Comparison of ENCODE assay signal across 8 cellular contexts in genomic region chrX:39730671-39731389, GRCh38.
DNase-seq lines count a peak whose midpoint lies in the region; ATAC-seq and TF ChIP-seq lines count a peak whose summit lies in the region.

No MANE protein-coding gene starts in this region.

- peaks cover 5 to 12% of the 10 kb centered on the region in 2 donors for H3K4me1 ChIP-seq in ascending aorta

- TF ChIP-seq EP300 in Ishikawa (IDR thresholded peaks at IDR 0.05; ENCODE audit: borderline replicate concordance): no peak

- H3K36me3 Mint-ChIP-seq in T-helper 1 cell treated with Interleukin-12 subunit alpha and Interleukin-12 subunit beta and Interleukin-4 antibody, amounts not matched to agents 30 μg/mL and 1 μg/mL, for 36 hours (ENCODE audit: low read depth): no peaks in the 10 kb centered on the region

- no peaks in the 10 kb centered on the region for H3K27me3 Mint-ChIP-seq in T-helper 1 cell treated with Interleukin-12 subunit alpha and Interleukin-12 subunit beta and Interleukin-4 antibody, amounts not matched to agents 30 μg/mL and 1 μg/mL, for 36 hours (ENCODE audit: low read depth)

- peak overlapping the region; percentile 57 for H3K4me3 Mint-ChIP-seq in T-helper 1 cell treated with Interleukin-12 subunit alpha and Interleukin-12 subunit beta and Interleukin-4 antibody, amounts not matched to agents 30 μg/mL and 1 μg/mL, for 36 hours

- peak overlapping the region; percentile 68 for H3K27ac Mint-ChIP-seq in T-helper 1 cell treated with Interleukin-12 subunit alpha and Interleukin-12 subunit beta and Interleukin-4 antibody, amounts not matched to agents 30 μg/mL and 1 μg/mL, for 36 hours

- peak; percentile 70 for TF ChIP-seq RAD21 in Ishikawa (IDR thresholded peaks at IDR 0.05; ENCODE audit: low read depth)

- H3K9me3 Mint-ChIP-seq in T-helper 1 cell treated with Interleukin-12 subunit alpha and Interleukin-12 subunit beta and Interleukin-4 antibody, amounts not matched to agents 30 μg/mL and 1 μg/mL, for 36 hours: no peaks in the 10 kb centered on the region

- H3K4me3 ChIP-seq in ascending aorta: no peak overlapping the region

- peak; percentile 27 to 68 (median 56) for TF ChIP-seq CTCF in ascending aorta (IDR thresholded peaks at IDR 0.05)

- H3K27ac ChIP-seq in ascending aorta: peak overlapping the region; percentile 45 to 69

- H3K27me3 ChIP-seq in ascending aorta: no peaks in the 10 kb centered on the region

- ATAC-seq in sciatic nerve (peak; percentile 79), HG03439 (IDR thresholded peaks at IDR 0.05; ENCODE audit: unreplicated experiment) (no peak), HG03520 (IDR thresholded peaks at IDR 0.05; ENCODE audit: unreplicated experiment) (no peak)

- peaks cover 0 to 3% of the 10 kb centered on the region in 2 donors for H3K9me3 ChIP-seq in ascending aorta

- DNase-seq in DMS153 treated with DMSO at 0.1 percent for 48 hours (lab: John Stamatoyannopoulos, UW; ENCODE audit: unreplicated experiment) (peak; percentile 6), ascending aorta (ENCODE audit: low spot score in 2 of 2) (peak; percentile 50 to 90), hippocampal formation (lab: John Stamatoyannopoulos, UW) (peak; percentile 54 to 57), sciatic nerve (ENCODE audit: low spot score) (peak; percentile 76)

- peaks cover 15% of the 10 kb centered on the region for H3K4me1 Mint-ChIP-seq in T-helper 1 cell treated with Interleukin-12 subunit alpha and Interleukin-12 subunit beta and Interleukin-4 antibody, amounts not matched to agents 30 μg/mL and 1 μg/mL, for 36 hours (ENCODE audit: low read depth)

- intact Hi-C loops in ascending aorta (cut with DNase I) (loop anchor here (2.0 to 10.0 kb wide), 6 partner anchors 176 to 536 kb away; no protein-coding TSS in a partner anchor), sciatic nerve (cut with DNase I) (no loop called here)

- no peaks in the 10 kb centered on the region for H3K36me3 ChIP-seq in ascending aorta

TF ChIP-seq in Ishikawa, 13 proteins besides CTCF, POLR2A, EP300 and RAD21:
- TF ChIP-seq, protein P1, sequence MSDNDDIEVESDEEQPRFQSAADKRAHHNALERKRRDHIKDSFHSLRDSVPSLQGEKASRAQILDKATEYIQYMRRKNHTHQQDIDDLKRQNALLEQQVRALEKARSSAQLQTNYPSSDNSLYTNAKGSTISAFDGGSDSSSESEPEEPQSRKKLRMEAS (IDR thresholded peaks at IDR 0.05): peak; percentile 42; the same call in 1 of the 2 replicates
- TF ChIP-seq NFIC (IDR thresholded peaks at IDR 0.05): no peak
- TF ChIP-seq EGR1 (IDR thresholded peaks at IDR 0.05): no peak
TF ChIP-seq in Ishikawa: peak in this region for 1.

Comparison
In these comparisons a context has a peak if more than half of its experiments do, and no peak if none do; other contexts are left out.
1. DNase-seq: peak in every context shown above with its lines; median percentile 76 in sciatic nerve; 70 in ascending aorta; 56 in hippocampal formation; 6 in DMS153 treated with DMSO at 0.1 percent for 48 hours.